In the genomic region with DNA sequence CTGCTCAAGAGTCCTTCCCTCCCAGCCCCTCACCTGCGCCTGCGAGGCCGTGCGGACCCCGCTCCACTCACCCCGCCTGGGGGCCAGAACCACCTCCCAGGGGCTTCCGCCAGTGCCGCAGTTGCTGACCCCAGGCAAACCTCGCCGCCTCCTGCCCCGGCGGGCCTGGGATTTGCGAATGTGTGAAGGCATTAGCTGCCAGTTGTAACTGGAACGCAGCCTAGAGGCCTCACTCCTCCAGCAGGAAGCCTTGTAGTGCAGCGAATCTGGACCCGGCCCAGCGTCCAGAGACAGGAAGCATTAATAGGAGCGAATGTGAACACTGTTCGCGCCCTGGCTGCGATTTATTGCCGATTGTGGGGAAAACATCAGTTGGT, we compare ENCODE assay signal across 9 cellular contexts.
DNase-seq lines count a peak whose midpoint lies in the region; ATAC-seq, FAIRE-seq and TF ChIP-seq lines count a peak whose summit lies in the region.
"Had no signal": no experiment of that assay in that cellular context is flagged by ENCODE, and none has a peak within 500 bp of the region (broad histone marks: within the 10 kb centered on the region; RNA-seq: fewer than 3 reads in every experiment).

No MANE protein-coding gene starts in this region.

- H3K4me1 Mint-ChIP-seq in activated CD4-positive, alpha-beta T cell treated with anti-CD3 and anti-CD28 coated beads, Interleukin-2, amount 10 ng/mL, durations not matched to agents 24 days and 14 days = peaks cover 10% of the 10 kb centered on the region

- intact Hi-C loops in heart left ventricle (cut with DNase I) = loop anchor here in 3 of 10 donors (5.0 to 10.0 kb wide), 3 partner anchors 34 to 239 kb away; no protein-coding TSS in a partner anchor
- intact Hi-C loops in pancreas (cut with DNase I) = no loop called here
- intact Hi-C loops in activated CD4-positive, alpha-beta T cell treated with anti-CD3 and anti-CD28 coated beads, Interleukin-2, amount 10 ng/mL, durations not matched to agents 24 days and 14 days (cut with micrococcal nuclease) = no loop called here

- H3K36me3 ChIP-seq in heart left ventricle (no peaks in the 10 kb centered on the region), pancreas (no peaks in the 10 kb centered on the region)

- H3K9me3 Mint-ChIP-seq in activated CD4-positive, alpha-beta T cell treated with anti-CD3 and anti-CD28 coated beads, Interleukin-2, amount 10 ng/mL, durations not matched to agents 24 days and 14 days = no peaks in the 10 kb centered on the region

- no peak for TF ChIP-seq CTCF in heart left ventricle (IDR thresholded peaks at IDR 0.05)
- no peak for TF ChIP-seq CTCF in pancreas (IDR thresholded peaks at IDR 0.05)

- no peak overlapping the region for H3K27ac Mint-ChIP-seq in activated CD4-positive, alpha-beta T cell treated with anti-CD3 and anti-CD28 coated beads, Interleukin-2, amount 10 ng/mL, durations not matched to agents 24 days and 14 days

- H3K9me3 ChIP-seq in heart left ventricle (no peaks in the 10 kb centered on the region), pancreas (no peaks in the 10 kb centered on the region)

- H3K27me3 ChIP-seq in heart left ventricle (no peaks in the 10 kb centered on the region), pancreas (no peaks in the 10 kb centered on the region)

- peaks cover 0 to 74% (median 33%) of the 10 kb centered on the region in 12 donors for H3K4me1 ChIP-seq in heart left ventricle
- H3K4me1 ChIP-seq in pancreas = no peaks in the 10 kb centered on the region

- DNase-seq in AG20443 (ENCODE audit: low spot score) = peak; percentile 56
- peak; percentile 19 for DNase-seq in amniotic stem cell (lab: John Stamatoyannopoulos, UW)
- DNase-seq in heart left ventricle = peak; percentile 88 to 95 (median 92)
- DNase-seq in pancreas = peak in 5 of 6 donors; percentile 68 to 80 (median 71)
- no peak for DNase-seq in HK-2 (ENCODE audit: unreplicated experiment)
- DNase-seq in activated effector memory CD4-positive, alpha-beta T cell treated with anti-CD3 and anti-CD28 coated beads, Interleukin-2, amount 50 U/mL, for 16 hours = no peak
- no peak for DNase-seq in activated CD4-positive, alpha-beta T cell treated with anti-CD3 and anti-CD28 coated beads, Interleukin-2, amount 10 ng/mL, durations not matched to agents 24 days and 14 days
- DNase-seq: DMS79 had no signal

- no peak overlapping the region for H3K4me3 Mint-ChIP-seq in activated CD4-positive, alpha-beta T cell treated with anti-CD3 and anti-CD28 coated beads, Interleukin-2, amount 10 ng/mL, durations not matched to agents 24 days and 14 days

- ATAC-seq in heart left ventricle (peak; percentile 55 to 83 (median 79)), pancreas (peak; percentile 55 to 80 (median 76)), GM18907 (IDR thresholded peaks at IDR 0.05; ENCODE audit: unreplicated experiment) (no peak)

- TF ChIP-seq POLR2A in heart left ventricle (IDR thresholded peaks at IDR 0.05) = no peak

- peaks cover 2% of the 10 kb centered on the region for H3K27me3 Mint-ChIP-seq in activated CD4-positive, alpha-beta T cell treated with anti-CD3 and anti-CD28 coated beads, Interleukin-2, amount 10 ng/mL, durations not matched to agents 24 days and 14 days

- 1 to 16% (median 6%) methylated on average over 21 to 22 of the region's 22 CpGs for WGBS in heart left ventricle, 4 donors
- WGBS in pancreas, 2 donors = 54 to 65% methylated on average over 22 of the region's 22 CpGs

- H3K27ac ChIP-seq in heart left ventricle (peak overlapping the region; percentile 77 to 99 (median 94)), pancreas (peak overlapping the region; percentile 64 to 86 (median 83))

- no peaks in the 10 kb centered on the region for H3K36me3 Mint-ChIP-seq in activated CD4-positive, alpha-beta T cell treated with anti-CD3 and anti-CD28 coated beads, Interleukin-2, amount 10 ng/mL, durations not matched to agents 24 days and 14 days (ENCODE audit: low read depth)

- no peak for FAIRE-seq in pancreas (lab: Jason Lieb, UNC)

- H3K4me3 ChIP-seq in heart left ventricle (peak overlapping the region in 6 of 12 donors; percentile 7 to 25 (median 18)), pancreas (no peak overlapping the region)

Comparison
In these comparisons a context has a peak if more than half of its experiments do, and no peak if none do; other contexts are left out.
1. DNase-seq: peak in AG20443 (single experiment), amniotic stem cell (single experiment), heart left ventricle (5 of 5) and pancreas (5 of 6); none in HK-2 (single experiment), activated effector memory CD4-positive, alpha-beta T cell treated with anti-CD3 and anti-CD28 coated beads, Interleukin-2, amount 50 U/mL, for 16 hours (single experiment) and activated CD4-positive, alpha-beta T cell treated with anti-CD3 and anti-CD28 coated beads, Interleukin-2, amount 10 ng/mL, durations not matched to agents 24 days and 14 days (single experiment).